ENCODE assay signal across 30 cellular contexts in genomic region chr22:30380011-30380410, GRCh38.
"Had no signal": no experiment of that assay in that cellular context is flagged by ENCODE, and none has a peak within 500 bp of the region (broad histone marks: within the 10 kb centered on the region; RNA-seq: fewer than 3 reads in every experiment).

No MANE protein-coding gene starts in this region.

- H3K27ac ChIP-seq: ascending aorta, breast epithelium, cardiac muscle cell, colonic mucosa, epithelial cell of prostate, esophagus squamous epithelium, gastroesophageal sphincter had no signal

- H3K4me1 ChIP-seq: ascending aorta, breast epithelium, colonic mucosa, esophagus squamous epithelium, gastroesophageal sphincter had no signal

- H3K4me3 ChIP-seq: ascending aorta, breast epithelium, cardiac muscle cell, colonic mucosa, esophagus squamous epithelium, gastroesophageal sphincter had no signal

- H3K4me1 Mint-ChIP-seq: activated CD4-positive, alpha-beta T cell treated with anti-CD3 and anti-CD28 coated beads for 36 hours; activated CD4-positive, alpha-beta T cell treated with anti-CD3 and anti-CD28 coated beads, Interleukin-2, amount 10 ng/mL, durations not matched to agents 24 days and 14 days; activated naive CD4-positive, alpha-beta T cell treated with anti-CD3 and anti-CD28 coated beads, Interleukin-2, amount 10 ng/mL, durations not matched to agents 7 days and 5 days; brain had no signal

- H3K27ac Mint-ChIP-seq: activated CD4-positive, alpha-beta memory T cell treated with anti-CD3 and anti-CD28 coated beads for 36 hours; activated CD4-positive, alpha-beta T cell treated with anti-CD3 and anti-CD28 coated beads for 36 hours; activated CD4-positive, alpha-beta T cell treated with anti-CD3 and anti-CD28 coated beads, Interleukin-2, amount 10 ng/mL, durations not matched to agents 24 days and 14 days; activated CD8-positive, alpha-beta memory T cell treated with anti-CD3 and anti-CD28 coated beads, Interleukin-2, amount 10 ng/mL, durations not matched to agents 7 days and 5 days; activated CD8-positive, alpha-beta T cell treated with anti-CD3 and anti-CD28 coated beads, Interleukin-2, amount 10 ng/mL, durations not matched to agents 7 days and 5 days; activated naive CD4-positive, alpha-beta T cell treated with anti-CD3 and anti-CD28 coated beads, Interleukin-2, amount 10 ng/mL, durations not matched to agents 7 days and 5 days; activated naive CD8-positive, alpha-beta T cell treated with anti-CD3 and anti-CD28 coated beads, Interleukin-2, amount 10 ng/mL, durations not matched to agents 7 days and 5 days; activated T-cell treated with anti-CD3 and anti-CD28 coated beads, Interleukin-2, amount 50 U/mL, for 24 hours; activated T-cell treated with anti-CD3 and anti-CD28 coated beads, Interleukin-2, amount 50 U/mL, for 72 hours had no signal

- H3K27me3 ChIP-seq: ascending aorta, breast epithelium, cardiac muscle cell, colonic mucosa, esophagus squamous epithelium, gastroesophageal sphincter had no signal

- ATAC-seq: activated CD4-positive, alpha-beta T cell treated with anti-CD3 and anti-CD28 coated beads for 36 hours; activated CD8-positive, alpha-beta memory T cell treated with anti-CD3 and anti-CD28 coated beads, Interleukin-2, amount 10 ng/mL, durations not matched to agents 7 days and 5 days; activated CD8-positive, alpha-beta T cell treated with anti-CD3 and anti-CD28 coated beads, Interleukin-2, amount 10 ng/mL, durations not matched to agents 7 days and 5 days; activated naive CD4-positive, alpha-beta T cell treated with anti-CD3 and anti-CD28 coated beads, Interleukin-2, amount 50 U/mL, for 72 hours; activated T-cell treated with anti-CD3 and anti-CD28 coated beads, Interleukin-2, amount 50 U/mL, for 72 hours; gastroesophageal sphincter had no signal

- H3K9me3 ChIP-seq: ascending aorta, breast epithelium, colonic mucosa, esophagus squamous epithelium, gastroesophageal sphincter had no signal

- H3K36me3 Mint-ChIP-seq: activated CD4-positive, alpha-beta memory T cell treated with anti-CD3 and anti-CD28 coated beads for 36 hours; activated CD8-positive, alpha-beta memory T cell treated with anti-CD3 and anti-CD28 coated beads, Interleukin-2, amount 10 ng/mL, durations not matched to agents 7 days and 5 days; activated naive CD4-positive, alpha-beta T cell treated with anti-CD3 and anti-CD28 coated beads, Interleukin-2, amount 10 ng/mL, durations not matched to agents 7 days and 5 days; activated naive CD4-positive, alpha-beta T cell treated with anti-CD3 and anti-CD28 coated beads, Interleukin-2, amount 50 U/mL, for 72 hours had no signal

- H3K36me3 ChIP-seq: breast epithelium, cardiac muscle cell, colonic mucosa had no signal

- H3K27me3 Mint-ChIP-seq: activated CD4-positive, alpha-beta memory T cell treated with anti-CD3 and anti-CD28 coated beads for 36 hours; activated CD4-positive, alpha-beta T cell treated with anti-CD3 and anti-CD28 coated beads for 36 hours; activated CD4-positive, alpha-beta T cell treated with anti-CD3 and anti-CD28 coated beads, Interleukin-2, amount 10 ng/mL, durations not matched to agents 24 days and 14 days; activated CD8-positive, alpha-beta memory T cell treated with anti-CD3 and anti-CD28 coated beads, Interleukin-2, amount 10 ng/mL, durations not matched to agents 7 days and 5 days; activated naive CD8-positive, alpha-beta T cell treated with anti-CD3 and anti-CD28 coated beads, Interleukin-2, amount 10 ng/mL, durations not matched to agents 7 days and 5 days; activated T-cell treated with anti-CD3 and anti-CD28 coated beads, Interleukin-2, amount 50 U/mL, for 24 hours; brain had no signal

- DNase-seq: activated CD4-positive, alpha-beta memory T cell treated with anti-CD3 and anti-CD28 coated beads for 36 hours; activated CD4-positive, alpha-beta T cell treated with anti-CD3 and anti-CD28 coated beads for 36 hours; activated CD4-positive, alpha-beta T cell treated with anti-CD3 and anti-CD28 coated beads, Interleukin-2, amount 10 ng/mL, durations not matched to agents 24 days and 14 days; activated CD4-positive, CD25-positive, alpha-beta regulatory T cell; activated CD4-positive, CD25-positive, alpha-beta regulatory T cell treated with anti-CD3 and anti-CD28 coated beads, Interleukin-2, amount 50 U/mL, for 72 hours; activated CD8-positive, alpha-beta memory T cell treated with anti-CD3 and anti-CD28 coated beads, Interleukin-2, amount 10 ng/mL, durations not matched to agents 7 days and 5 days; activated CD8-positive, alpha-beta memory T cell treated with anti-CD3 and anti-CD28 coated beads, Interleukin-2, amount 50 U/mL, for 48 hours; activated CD8-positive, alpha-beta T cell treated with anti-CD3 and anti-CD28 coated beads, Interleukin-2, amount 10 ng/mL, durations not matched to agents 7 days and 5 days; activated gamma-delta T cell; activated naive CD4-positive, alpha-beta T cell; activated naive CD4-positive, alpha-beta T cell treated with anti-CD3 and anti-CD28 coated beads, Interleukin-2, amount 10 ng/mL, durations not matched to agents 7 days and 5 days; activated naive CD8-positive, alpha-beta T cell treated with anti-CD3 and anti-CD28 coated beads, Interleukin-2, amount 10 ng/mL, durations not matched to agents 7 days and 5 days; activated T-cell treated with anti-CD3 and anti-CD28 coated beads for 4 hours; activated T-cell treated with anti-CD3 and anti-CD28 coated beads, Interleukin-2, amount 50 U/mL, for 24 hours; activated T-cell treated with anti-CD3 and anti-CD28 coated beads, Interleukin-2, amount 50 U/mL, for 72 hours; central memory CD4-positive, alpha-beta T cell; cerebellar nuclear complex; colonic mucosa; effector CD8-positive, alpha-beta T cell; esophagus squamous epithelium; foreskin melanocyte; T-helper 1 cell; T-helper 2 cell had no signal

- H3K4me3 Mint-ChIP-seq: activated CD4-positive, alpha-beta memory T cell treated with anti-CD3 and anti-CD28 coated beads for 36 hours; activated CD4-positive, alpha-beta T cell treated with anti-CD3 and anti-CD28 coated beads for 36 hours; activated CD4-positive, alpha-beta T cell treated with anti-CD3 and anti-CD28 coated beads, Interleukin-2, amount 10 ng/mL, durations not matched to agents 24 days and 14 days; activated CD8-positive, alpha-beta memory T cell treated with anti-CD3 and anti-CD28 coated beads, Interleukin-2, amount 10 ng/mL, durations not matched to agents 7 days and 5 days; activated CD8-positive, alpha-beta T cell treated with anti-CD3 and anti-CD28 coated beads, Interleukin-2, amount 10 ng/mL, durations not matched to agents 7 days and 5 days; activated naive CD4-positive, alpha-beta T cell treated with anti-CD3 and anti-CD28 coated beads, Interleukin-2, amount 10 ng/mL, durations not matched to agents 7 days and 5 days; activated naive CD8-positive, alpha-beta T cell treated with anti-CD3 and anti-CD28 coated beads, Interleukin-2, amount 10 ng/mL, durations not matched to agents 7 days and 5 days; activated T-cell treated with anti-CD3 and anti-CD28 coated beads, Interleukin-2, amount 50 U/mL, for 24 hours; activated T-cell treated with anti-CD3 and anti-CD28 coated beads, Interleukin-2, amount 50 U/mL, for 72 hours; brain had no signal

- H3K9me3 Mint-ChIP-seq: activated CD4-positive, alpha-beta memory T cell treated with anti-CD3 and anti-CD28 coated beads for 36 hours; activated CD4-positive, alpha-beta T cell treated with anti-CD3 and anti-CD28 coated beads, Interleukin-2, amount 10 ng/mL, durations not matched to agents 24 days and 14 days; activated naive CD4-positive, alpha-beta T cell treated with anti-CD3 and anti-CD28 coated beads, Interleukin-2, amount 10 ng/mL, durations not matched to agents 7 days and 5 days; activated naive CD4-positive, alpha-beta T cell treated with anti-CD3 and anti-CD28 coated beads, Interleukin-2, amount 50 U/mL, for 72 hours; activated naive CD8-positive, alpha-beta T cell treated with anti-CD3 and anti-CD28 coated beads, Interleukin-2, amount 10 ng/mL, durations not matched to agents 7 days and 5 days; activated T-cell treated with anti-CD3 and anti-CD28 coated beads, Interleukin-2, amount 50 U/mL, for 24 hours; activated T-cell treated with anti-CD3 and anti-CD28 coated beads, Interleukin-2, amount 50 U/mL, for 72 hours; brain had no signal
